In the genomic region with DNA sequence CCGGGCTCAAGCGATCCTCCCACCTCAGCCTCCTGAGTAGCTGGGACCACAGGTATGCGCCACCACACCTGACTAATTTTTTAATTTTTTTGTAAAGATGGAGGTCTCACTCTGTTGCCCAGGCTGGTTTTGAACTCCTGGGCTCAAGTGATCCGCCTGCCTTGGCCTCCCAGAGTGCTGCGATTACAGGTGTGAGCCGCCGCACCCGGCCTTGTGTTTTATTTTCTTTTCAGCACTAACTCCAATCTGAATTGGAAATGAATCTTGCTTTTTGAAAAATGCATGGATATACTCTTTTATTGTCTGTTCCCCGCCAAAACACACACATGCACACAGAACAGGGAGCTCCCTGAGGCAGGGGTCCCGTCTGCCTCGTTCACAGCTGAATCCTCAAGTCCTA, we compare ENCODE assay signal across 15 cellular contexts. TPM values are rescaled to one million over a fixed set of nuclear protein-coding genes. Genes with fewer than 3 reads are reported as not detected.
DNase-seq lines count a peak whose midpoint lies in the region; ATAC-seq and TF ChIP-seq lines count a peak whose summit lies in the region.
"Had no signal": no experiment of that assay in that cellular context is flagged by ENCODE, and none has a peak within 500 bp of the region (broad histone marks: within the 10 kb centered on the region; RNA-seq: fewer than 3 reads in every experiment).

No MANE protein-coding gene starts in this region.

- peaks cover 18% of the 10 kb centered on the region for H3K4me1 Mint-ChIP-seq in endodermal cell
- peaks cover 30% of the 10 kb centered on the region for H3K4me1 Mint-ChIP-seq in type B pancreatic cell (ENCODE audit: unreplicated experiment)

- H3K36me3 ChIP-seq in Panc1 (ENCODE audit: control insufficient read depth, insufficient read depth, low read length) = no peaks in the 10 kb centered on the region
- H3K36me3 ChIP-seq in endodermal cell (ENCODE audit: control insufficient read depth, insufficient read depth, low read length) = no peaks in the 10 kb centered on the region
- no peaks in the 10 kb centered on the region for H3K36me3 ChIP-seq in colonic mucosa
- H3K36me3 ChIP-seq: stomach had no signal

- H3K4me3 ChIP-seq in right cardiac atrium (ENCODE audit: low read length) = no peak overlapping the region
- no peak overlapping the region for H3K4me3 ChIP-seq in Panc1 (ENCODE audit: low read depth in 2 of 2, low read length in 2 of 2)
- no peak overlapping the region for H3K4me3 ChIP-seq in endodermal cell (ENCODE audit: low read length)
- H3K4me3 ChIP-seq in colonic mucosa = no peak overlapping the region

- H3K9ac ChIP-seq in endodermal cell (ENCODE audit: extremely low read depth, low read length, poor library complexity, severe bottlenecking) (no peak overlapping the region), colonic mucosa (ENCODE audit: low read depth in 2 of 2, low read length in 2 of 2) (no peak overlapping the region)

- H3K36me3 Mint-ChIP-seq in endodermal cell (ENCODE audit: low read depth) (no peaks in the 10 kb centered on the region), type B pancreatic cell (no peaks in the 10 kb centered on the region)

- peak in 2 of 3 donors; percentile 36 to 58 for DNase-seq in right cardiac atrium
- DNase-seq in left ventricle myocardium superior = no peak
- no peak for DNase-seq in Panc1 (ENCODE audit: low read depth, low spot score)
- DNase-seq in endodermal cell = no peak
- no peak for DNase-seq in type B pancreatic cell (ENCODE audit: extremely low spot score, unreplicated experiment)
- DNase-seq in HuH-7 (ENCODE audit: low spot score) = no peak
- DNase-seq in colonic mucosa = no peak
- DNase-seq in H4 (ENCODE audit: low spot score) = no peak
- DNase-seq: anterior cingulate cortex; effector memory CD4-positive, alpha-beta T cell; MM.1S; NCI-H2107; stimulated activated CD4-positive, alpha-beta T cell treated with anti-CD3 and anti-CD28 coated beads, Interleukin-4, amount 100 ng/mL, for 4 hours; stomach had no signal

- no peaks in the 10 kb centered on the region for H3K9me3 ChIP-seq in right cardiac atrium (ENCODE audit: control insufficient read depth, low read length)
- no peaks in the 10 kb centered on the region for H3K9me3 ChIP-seq in Panc1 (ENCODE audit: control insufficient read depth, insufficient read depth, low read depth, low read length)
- H3K9me3 ChIP-seq in endodermal cell (ENCODE audit: control insufficient read depth, low read length) = no peaks in the 10 kb centered on the region
- H3K9me3 ChIP-seq in colonic mucosa = no peaks in the 10 kb centered on the region
- H3K9me3 ChIP-seq: stomach had no signal

- BruUV-seq in Panc1 (replicated peaks; lab: Mats Ljungman, UMichigan) = no TSS peak

- 81% methylated on average over 11 of the region's 11 CpGs for WGBS in right cardiac atrium
- 79 to 90% methylated on average over 5 to 11 of the region's 11 CpGs for WGBS in endodermal cell (ENCODE audit: insufficient coverage in 1 of 2, insufficient read length in 1 of 2), 2 experiments

- H3K27ac Mint-ChIP-seq in endodermal cell (no peak overlapping the region), type B pancreatic cell (peak overlapping the region; percentile 94)

- peak overlapping the region; percentile 69 for H3K4me3 Mint-ChIP-seq in endodermal cell
- H3K4me3 Mint-ChIP-seq in type B pancreatic cell = peak overlapping the region; percentile 97

- no peak overlapping the region for H3K27ac ChIP-seq in right cardiac atrium (ENCODE audit: low read length)
- peak overlapping the region; percentile 84 for H3K27ac ChIP-seq in Panc1 (ENCODE audit: low read length)
- no peak overlapping the region for H3K27ac ChIP-seq in endodermal cell (ENCODE audit: low read depth, low read length)
- no peak overlapping the region for H3K27ac ChIP-seq in colonic mucosa

- H3K9me3 Mint-ChIP-seq in endodermal cell (no peaks in the 10 kb centered on the region), type B pancreatic cell (no peaks in the 10 kb centered on the region)

- H3K4me1 ChIP-seq in right cardiac atrium (ENCODE audit: control insufficient read depth, insufficient read depth, low read length) = peaks cover 1% of the 10 kb centered on the region
- peaks cover 19% of the 10 kb centered on the region for H3K4me1 ChIP-seq in Panc1 (ENCODE audit: control insufficient read depth, insufficient read depth, low read length)
- H3K4me1 ChIP-seq in endodermal cell (ENCODE audit: control insufficient read depth, insufficient read depth, low read length) = peaks cover 4% of the 10 kb centered on the region
- no peaks in the 10 kb centered on the region for H3K4me1 ChIP-seq in colonic mucosa

- CTCF ChIA-PET in Panc1 (lab: Charles Lee) = interaction anchor here (1.3 kb wide), 1 partner anchor 42 kb away, joined by 3 read pairs; no protein-coding TSS in a partner anchor

- no peak for ATAC-seq in right cardiac atrium
- no peak for ATAC-seq in left ventricle myocardium superior
- ATAC-seq in Panc1 = no peak

- POLR2A ChIA-PET in Panc1 (lab: Charles Lee) = no interaction called here

- intact Hi-C loops in right cardiac atrium (cut with DNase I) (no loop called here), left ventricle myocardium superior (cut with micrococcal nuclease) (no loop called here), Panc1 (cut with micrococcal nuclease; ENCODE audit: unreplicated experiment) (no loop called here), colonic mucosa (cut with DNase I) (no loop called here)

- TF ChIP-seq CTCF in Panc1 (IDR thresholded peaks at IDR 0.05) = no peak
- TF ChIP-seq CTCF in endodermal cell (conservative IDR thresholded peaks at IDR 0.05) = peak; percentile 42
- TF ChIP-seq CTCF in type B pancreatic cell (conservative IDR thresholded peaks at IDR 0.05) = no peak
- TF ChIP-seq CTCF in colonic mucosa (IDR thresholded peaks at IDR 0.05) = no peak

- in situ Hi-C loops in Panc1 (cut with HindIII; ENCODE audit: low pct_unique_long_range_greater_than_20kb, low sequenced_read_pairs) = no loop called here

- H3K27me3 Mint-ChIP-seq in endodermal cell (ENCODE audit: insufficient read depth) (peaks cover 38% of the 10 kb centered on the region), type B pancreatic cell (peaks cover 23% of the 10 kb centered on the region)

- H3K27me3 ChIP-seq in right cardiac atrium (ENCODE audit: control insufficient read depth, insufficient read depth) (no peaks in the 10 kb centered on the region), Panc1 (ENCODE audit: control insufficient read depth, insufficient read depth, low read length) (no peaks in the 10 kb centered on the region), endodermal cell (ENCODE audit: control insufficient read depth, insufficient read depth, low read length, poor library complexity, severe bottlenecking) (no peaks in the 10 kb centered on the region), colonic mucosa (no peaks in the 10 kb centered on the region)
- H3K27me3 ChIP-seq: stomach had no signal

RNA-seq across cellular contexts. Expression of a gene that starts 1.3 kb away (rescaled TPM):
- 10 to 100 TPM; 49.6 to 73.9 (median 62.0) TPM for total RNA-seq in right cardiac atrium
- 111 TPM for polyA plus RNA-seq in right cardiac atrium
- total RNA-seq in left ventricle myocardium superior = 58.5 TPM
- total RNA-seq in Panc1 (2021; ENCODE audit: unreplicated experiment) = 150 TPM
- polyA plus RNA-seq in Panc1 (2012; ENCODE audit: insufficient read length) = 195 TPM
- 10 to 100 TPM; 35.9 to 39.2 TPM for total RNA-seq in endodermal cell
- 30.9 TPM for polyA plus RNA-seq in endodermal cell (2013, experiment 1 of 2)
- 30.8 TPM for polyA plus RNA-seq in endodermal cell (2013, experiment 2 of 2)
- total RNA-seq in type B pancreatic cell (ENCODE audit: low replicate concordance) = 44.2 and 47.5 TPM in 2 replicates
- total RNA-seq in colonic mucosa = 100 to 1,000 TPM in 1 of 2 donors, 10 to 100 TPM in 1; 89.8 to 132 TPM
- total RNA-seq in H4 (2014; rRNA removed; shearing (Covaris generic)) = 187 and 279 TPM in 2 replicates

RNA-seq across cellular contexts. Expression of a gene that starts 1.8 kb away (rescaled TPM):
- total RNA-seq in right cardiac atrium (not detected), left ventricle myocardium superior (not detected), Panc1 (2021; ENCODE audit: unreplicated experiment) (not detected), endodermal cell (1 to 10 TPM in 1 of 2 donors, under 1 TPM in 1; 0.62 to 2.3 TPM), type B pancreatic cell (ENCODE audit: low replicate concordance) (not detected in 2 replicates), colonic mucosa (not detected)
- polyA plus RNA-seq in right cardiac atrium = not detected
- not detected for polyA plus RNA-seq in Panc1 (2012; ENCODE audit: insufficient read length)
- polyA plus RNA-seq in endodermal cell (2013, experiment 1 of 2) = 0.39 TPM
- polyA plus RNA-seq in endodermal cell (2013, experiment 2 of 2) = not detected
- not detected in 2 replicates for total RNA-seq in H4 (2014; rRNA removed; shearing (Covaris generic))
- total RNA-seq: frontal cortex, stomach had no signal

RNA-seq across cellular contexts. Expression of a gene that starts 13.7 kb away (rescaled TPM):
- total RNA-seq in right cardiac atrium (1 to 10 TPM; 5.6 to 8.1 (median 6.7) TPM), left ventricle myocardium superior (6.4 TPM), Panc1 (2021; ENCODE audit: unreplicated experiment) (21.7 TPM), endodermal cell (10 to 100 TPM in 1 of 2 donors, 1 to 10 TPM in 1; 9.9 to 12.6 TPM), type B pancreatic cell (ENCODE audit: low replicate concordance) (10.3 and 13.2 TPM in 2 replicates), colonic mucosa (1 to 10 TPM; 8.6 to 8.9 TPM)
- 7.7 TPM for polyA plus RNA-seq in right cardiac atrium
- 20.0 TPM for polyA plus RNA-seq in Panc1 (2012; ENCODE audit: insufficient read length)
- polyA plus RNA-seq in endodermal cell (2013, experiment 1 of 2) = 8.9 TPM
- 11.8 TPM for polyA plus RNA-seq in endodermal cell (2013, experiment 2 of 2)
- total RNA-seq in H4 (2014; rRNA removed; shearing (Covaris generic)) = 1.4 and 3.9 TPM in 2 replicates

RNA-seq across cellular contexts. Expression of a gene that starts 19.6 kb away (rescaled TPM):
- total RNA-seq in right cardiac atrium = not detected
- polyA plus RNA-seq in right cardiac atrium = 0.05 TPM
- total RNA-seq in left ventricle myocardium superior = not detected
- 0.03 TPM for total RNA-seq in Panc1 (2021; ENCODE audit: unreplicated experiment)
- 0.21 TPM for polyA plus RNA-seq in Panc1 (2012; ENCODE audit: insufficient read length)
- not detected for total RNA-seq in endodermal cell
- 1.3 TPM for polyA plus RNA-seq in endodermal cell (2013, experiment 1 of 2)
- polyA plus RNA-seq in endodermal cell (2013, experiment 2 of 2) = 0.95 TPM
- 0.05 and 0.22 TPM in 2 replicates for total RNA-seq in type B pancreatic cell (ENCODE audit: low replicate concordance)
- not detected for total RNA-seq in colonic mucosa
- not detected in 2 replicates for total RNA-seq in H4 (2014; rRNA removed; shearing (Covaris generic))
- total RNA-seq: stomach had no signal
- polyA plus RNA-seq: stomach had no signal

RNA-seq across cellular contexts. Expression of a gene that starts 22.3 kb away (rescaled TPM):
- total RNA-seq in right cardiac atrium (10 to 100 TPM; 13.6 to 20.8 (median 15.0) TPM), left ventricle myocardium superior (6.0 TPM), Panc1 (2021; ENCODE audit: unreplicated experiment) (93.1 TPM), endodermal cell (10 to 100 TPM; 51.3 to 67.1 TPM), type B pancreatic cell (ENCODE audit: low replicate concordance) (46.5 and 64.3 TPM in 2 replicates), colonic mucosa (1 to 10 TPM; 4.9 to 7.7 TPM)
- 15.8 TPM for polyA plus RNA-seq in right cardiac atrium
- 138 TPM for polyA plus RNA-seq in Panc1 (2012; ENCODE audit: insufficient read length)
- 66.6 TPM for polyA plus RNA-seq in endodermal cell (2013, experiment 1 of 2)
- polyA plus RNA-seq in endodermal cell (2013, experiment 2 of 2) = 69.7 TPM
- total RNA-seq in H4 (2014; rRNA removed; shearing (Covaris generic)) = 28.0 and 28.9 TPM in 2 replicates

Comparison
In these comparisons a context has a peak if more than half of its experiments do, and no peak if none do; other contexts are left out.
1. DNase-seq: peak in right cardiac atrium (2 of 3); none in left ventricle myocardium superior (single experiment), Panc1 (single experiment), endodermal cell (single experiment), type B pancreatic cell (single experiment), HuH-7 (single experiment), colonic mucosa (single experiment) and H4 (single experiment).